ENCODE assay signal across 20 cellular contexts in genomic region chr7:6542368-6542767, GRCh38. TPM values are rescaled to one million over a fixed set of nuclear protein-coding genes. Genes with fewer than 3 reads are reported as not detected.
DNase-seq lines count a peak whose midpoint lies in the region; ATAC-seq, FAIRE-seq and TF ChIP-seq lines count a peak whose summit lies in the region.
"Had no signal": no experiment of that assay in that cellular context is flagged by ENCODE, and none has a peak within 500 bp of the region (broad histone marks: within the 10 kb centered on the region; RNA-seq: fewer than 3 reads in every experiment).

No MANE protein-coding gene starts in this region.

- no peak for FAIRE-seq in HepG2 (lab: Jason Lieb, UNC)
- FAIRE-seq in K562 (lab: Jason Lieb, UNC), result no peak
- FAIRE-seq: A549, D721Med, G401.6, GM12891 had no signal

- H3K27me3 ChIP-seq in HepG2 (ENCODE audit: control insufficient read depth in 1 of 2, insufficient read depth in 2 of 2, low read length in 2 of 2) (peaks cover 0 to 4% of the 10 kb centered on the region in 2 experiments; a peak in 2 of 5 replicates), right lobe of liver (no peaks in the 10 kb centered on the region), K562 (ENCODE audit: control insufficient read depth in 2 of 2, insufficient read depth in 2 of 2, low read length in 2 of 2) (peaks cover 5 to 42% of the 10 kb centered on the region in 2 experiments; a peak in 4 of 5 replicates)

- peaks cover 38% of the 10 kb centered on the region for H3K4me1 ChIP-seq in HepG2 (ENCODE audit: insufficient read depth, low read length)
- H3K4me1 ChIP-seq in right lobe of liver, result no peaks in the 10 kb centered on the region
- no peaks in the 10 kb centered on the region for H3K4me1 ChIP-seq in HEK293 (ENCODE audit: control insufficient read depth, insufficient read depth, low read length)
- peaks cover 0 to 4% of the 10 kb centered on the region in 2 experiments; a peak in 2 of 5 replicates for H3K4me1 ChIP-seq in K562 (replicated peaks in 1 of 2; ENCODE audit: control insufficient read depth in 2 of 2, insufficient read depth in 2 of 2, low read length in 2 of 2)
- H3K4me1 ChIP-seq: A549, Caco-2 had no signal

- WGBS in HepG2 (ENCODE audit: low lambda C conversion rate), result 36% methylated on average over 1 of the region's 1 CpG
- WGBS in right lobe of liver (ENCODE audit: insufficient coverage, low coverage, low lambda C conversion rate, missing lambda C conversion rate), result 70% methylated on average over 1 of the region's 1 CpG
- 0% methylated on average over 1 of the region's 1 CpG for WGBS in K562 (ENCODE audit: insufficient coverage, low coverage, missing lambda C conversion rate)

- H3K9me3 ChIP-seq in HepG2 (ENCODE audit: low read length) (no peaks in the 10 kb centered on the region), right lobe of liver (no peaks in the 10 kb centered on the region), HEK293 (ENCODE audit: control insufficient read depth, insufficient read depth, low read depth, low read length) (no peaks in the 10 kb centered on the region), K562 (replicated peaks; ENCODE audit: control insufficient read depth, insufficient read depth, low read depth, low read length) (no peaks in the 10 kb centered on the region)
- H3K9me3 ChIP-seq: A549, Caco-2 had no signal

- H2AFZ ChIP-seq in HepG2 (ENCODE audit: low read length), result no peak overlapping the region
- H2AFZ ChIP-seq in K562 (ENCODE audit: low read depth, low read length), result no peak overlapping the region

- H3K4me3 ChIP-seq in HepG2 (replicated peaks in 1 of 3; ENCODE audit: insufficient read depth in 1 of 3, low read depth in 2 of 3, low read length in 3 of 3) (0 out of 6 replicates have a peak overlapping the region, but pooled peaks of 1 of the 3 experiments have one; percentile 4), right lobe of liver (no peak overlapping the region), HEK293 (ENCODE audit: low read depth, low read length) (no peak overlapping the region), K562 (no peak overlapping the region)
- H3K4me3 ChIP-seq: A549 had no signal

- TF ChIP-seq EP300 in HepG2 (IDR thresholded peaks at IDR 0.05; ENCODE audit: low read depth in 2 of 2, low read length in 2 of 2) (no peak), HepG2 (CRISPR knock-in tag; IDR thresholded peaks at IDR 0.05; ENCODE audit: borderline replicate concordance) (no peak), K562 (IDR thresholded peaks at IDR 0.05; ENCODE audit: low read length) (no peak)

- no peak for DNase-seq in HepG2 (ENCODE audit: low spot score)
- no peak for DNase-seq in right lobe of liver
- DNase-seq in K562 (ENCODE audit: extremely low read depth in 1 of 4, low spot score in 3 of 4), result no peak
- no peak for DNase-seq in NCI-H1436 (lab: John Stamatoyannopoulos, UW)
- DNase-seq: AML-193; Caco-2; Calu3; CD4-positive, alpha-beta T cell; CD8-positive, alpha-beta T cell; DMS79 treated with DMSO at 0.1 percent for 48 hours; GF-D8 had no signal

- no peak for TF ChIP-seq RAD21 in HepG2 (CRISPR knock-in tag; IDR thresholded peaks at IDR 0.05)
- no peak for TF ChIP-seq RAD21 in K562 (CRISPR knock-in tag; conservative IDR thresholded peaks at IDR 0.05 in 1 of 2, IDR thresholded peaks at IDR 0.05 in 1 of 2)

- H3K9ac ChIP-seq in HepG2 (ENCODE audit: insufficient read depth, low read depth, low read length), result no peak overlapping the region
- H3K9ac ChIP-seq in K562 (ENCODE audit: insufficient read depth in 1 of 2, low read depth in 2 of 2, low read length in 2 of 2), result no peak overlapping the region

- ATAC-seq in HepG2 (no peak), right lobe of liver (no peak), K562 (no peak), GM18517 (IDR thresholded peaks at IDR 0.05; ENCODE audit: unreplicated experiment) (no peak)
- ATAC-seq: CD8-positive, alpha-beta T cell had no signal

- TF ChIP-seq POLR2A in HepG2 (IDR thresholded peaks at IDR 0.05; ENCODE audit: insufficient read depth in 1 of 2, low read depth in 2 of 2, low read length in 2 of 2) (no peak), right lobe of liver (IDR thresholded peaks at IDR 0.05) (no peak), K562 (conservative IDR thresholded peaks at IDR 0.05) (no peak)

- intact Hi-C loops in HepG2 (cut with micrococcal nuclease; ENCODE audit: unreplicated experiment), result no loop called here
- intact Hi-C loops in right lobe of liver (cut with DNase I), result no loop called here
- intact Hi-C loops in K562 (cut with micrococcal nuclease), result no loop called here

- H3K79me2 ChIP-seq in HepG2 (ENCODE audit: insufficient read depth, low read length), result no peaks in the 10 kb centered on the region
- H3K79me2 ChIP-seq in K562 (ENCODE audit: control insufficient read depth, insufficient read depth, low read length), result no peaks in the 10 kb centered on the region

- CTCF ChIA-PET in HepG2 (lab: Yijun Ruan, JAX; ENCODE audit: low intra/inter-chr PET ratio, low total read pairs), result no interaction called here
- CTCF ChIA-PET in HEK293 (lab: Yijun Ruan, JAX), result interaction anchor here (0.6 to 0.7 kb wide), 2 partner anchors 382 to 703 kb away, joined by 3 to 5 read pairs; no protein-coding TSS in a partner anchor
- CTCF ChIA-PET in K562 (lab: Yijun Ruan, JAX; ENCODE audit: low intra/inter-chr PET ratio), result no interaction called here

- H3K4me2 ChIP-seq in HepG2 (ENCODE audit: low read depth, low read length), result 0 out of 2 replicates have a peak overlapping the region, but pooled peaks have one; percentile 48
- no peak overlapping the region for H3K4me2 ChIP-seq in K562 (ENCODE audit: insufficient read depth, low read length)
- H3K4me2 ChIP-seq: A549 had no signal

- H3K36me3 ChIP-seq in HepG2 (replicated peaks in 1 of 2; ENCODE audit: control insufficient read depth in 1 of 2, insufficient read depth in 2 of 2, low read length in 2 of 2), result no peaks in the 10 kb centered on the region
- no peaks in the 10 kb centered on the region for H3K36me3 ChIP-seq in right lobe of liver
- H3K36me3 ChIP-seq in HEK293 (ENCODE audit: control insufficient read depth in 2 of 2, insufficient read depth in 1 of 2, low read length in 2 of 2), result no peaks in the 10 kb centered on the region
- no peaks in the 10 kb centered on the region for H3K36me3 ChIP-seq in K562 (ENCODE audit: control insufficient read depth, insufficient read depth, low read length)

- no TSS peak for BruUV-seq in HepG2 (replicated peaks; lab: Mats Ljungman, UMichigan)
- BruUV-seq in K562 (replicated peaks; lab: Mats Ljungman, UMichigan), result no TSS peak

- TF ChIP-seq CTCF in HepG2 (CRISPR knock-in tag; IDR thresholded peaks at IDR 0.05), result no peak
- no peak for TF ChIP-seq CTCF in right lobe of liver (IDR thresholded peaks at IDR 0.05)
- TF ChIP-seq CTCF in HEK293 (tag by site-specific recombination; IDR thresholded peaks at IDR 0.05), result no peak
- TF ChIP-seq CTCF in K562 (IDR thresholded peaks at IDR 0.05 in 2 of 3, conservative IDR thresholded peaks at IDR 0.05 in 1 of 3; ENCODE audit: insufficient read depth in 2 of 3, low read depth in 1 of 3, low read length in 3 of 3), result no peak

- POLR2A ChIA-PET in HepG2 (lab: Yijun Ruan, JAX), result no interaction called here
- POLR2A ChIA-PET in HEK293 (lab: Yijun Ruan, JAX), result no interaction called here
- POLR2A ChIA-PET in K562 (lab: Yijun Ruan, JAX), result no interaction called here

- in situ Hi-C loops in HepG2 (cut with HindIII; ENCODE audit: extremely low pct_ligation_motif_present, low pct_unique_long_range_greater_than_20kb) (no loop called here), K562 (cut with MboI) (no loop called here)

- H3K27ac ChIP-seq in HepG2 (ENCODE audit: extremely low read length, insufficient read depth, low read length) (no peak overlapping the region), right lobe of liver (no peak overlapping the region), HEK293 (ENCODE audit: extremely low read depth, low read depth, low read length) (no peak overlapping the region), K562 (ENCODE audit: extremely low read depth, low read depth, low read length) (no peak overlapping the region)
- H3K27ac ChIP-seq: 22Rv1, A549, C4-2B had no signal

- H4K20me1 ChIP-seq in HepG2 (ENCODE audit: insufficient read depth, low read length), result no peaks in the 10 kb centered on the region
- no peaks in the 10 kb centered on the region; the same call in 1 of the 2 replicates for H4K20me1 ChIP-seq in K562 (replicated peaks; ENCODE audit: control insufficient read depth, insufficient read depth, low read length)

- H3K9me1 ChIP-seq in K562 (ENCODE audit: control insufficient read depth, insufficient read depth, low read length), result peaks cover 3% of the 10 kb centered on the region

RNA-seq across cellular contexts. Expression of gene GRID2IP, which starts 8.9 kb away (rescaled TPM):
- total RNA-seq in HepG2 (2016; rRNA removed; fragmentation: Illumina TruSeq; extraction: Trizol) (not detected in 2 replicates), right lobe of liver (under 1 TPM in 2 of 6 experiments, not detected in 4; 0.05 to 0.07 TPM), K562 (2014; rRNA removed) (not detected in 2 replicates), K562 (2014; rRNA removed; fragmentation: Illumina TruSeq; extraction: Trizol) (not detected in 2 replicates), K562 (2015; rRNA removed; fragmentation: Illumina TruSeq; extraction: Trizol) (not detected in 2 replicates), K562 (2021) (not detected in 2 replicates)
- not detected in 2 replicates for total RNA-seq in HepG2 (2016; cell fraction: cytosol; rRNA removed; fragmentation: Illumina TruSeq; extraction: Trizol; ENCODE audit: low read depth)
- total RNA-seq in HepG2 (2016; cell fraction: insoluble cytoplasmic fraction; rRNA removed; fragmentation: Illumina TruSeq; extraction: Trizol), result 0.04 TPM in 1 of 2 replicates, not detected in the other
- not detected in 2 replicates for total RNA-seq in HepG2 (2016; cell fraction: membrane; rRNA removed; fragmentation: Illumina TruSeq; extraction: Trizol)
- not detected in 2 replicates for total RNA-seq in HepG2 (2016; cell fraction: nucleus; rRNA removed; fragmentation: Illumina TruSeq; extraction: Trizol)
- polyA plus RNA-seq in HepG2 (2011; rRNA removed) (0.03 TPM in 1 of 2 replicates, not detected in the other), K562 (2011; rRNA removed) (not detected in 2 replicates), K562 (2014; fragmentation: Illumina TruSeq; extraction: Trizol) (not detected in 2 replicates), K562 (2014; fragmentation: Nextera tagmentation; extraction: Ambion mirVana) (not detected), K562 (2014; rRNA removed) (not detected in 2 replicates)
- 0.01 TPM in 1 of 2 replicates, not detected in the other for polyA plus RNA-seq in HepG2 (2011; cell fraction: cytosol; rRNA removed)
- polyA plus RNA-seq in HepG2 (2011; cell fraction: nucleus; rRNA removed), result 0.27 and 0.42 TPM in 2 replicates
- polyA plus RNA-seq in HepG2 (2012), result not detected in 2 replicates
- not detected in 2 replicates for polyA plus RNA-seq in HepG2 (2016; cell fraction: cytosol; fragmentation: Illumina TruSeq; extraction: Trizol; ENCODE audit: low read depth)
- polyA plus RNA-seq in HepG2 (2016; cell fraction: insoluble cytoplasmic fraction; fragmentation: Illumina TruSeq; extraction: Trizol; ENCODE audit: low read depth), result not detected in 2 replicates
- not detected in 2 replicates for polyA plus RNA-seq in HepG2 (2016; cell fraction: membrane; fragmentation: Illumina TruSeq; extraction: Trizol; ENCODE audit: low read depth)
- polyA plus RNA-seq in HepG2 (2016; cell fraction: nucleus; fragmentation: Illumina TruSeq; extraction: Trizol; ENCODE audit: insufficient read depth, low read depth), result not detected in 2 replicates
- 0.20 TPM in 1 of 2 replicates, not detected in the other for polyA minus RNA-seq in HepG2 (2011; rRNA and poly(A)+ RNA removed; ENCODE audit: low replicate concordance)
- not detected in 2 replicates for polyA minus RNA-seq in HepG2 (2011; cell fraction: cytosol; rRNA and poly(A)+ RNA removed)
- 0.13 and 0.25 TPM in 2 replicates for polyA minus RNA-seq in HepG2 (2011; cell fraction: nucleus; rRNA and poly(A)+ RNA removed)
- total RNA-seq in K562 (2011; cell fraction: chromatin; rRNA removed; ENCODE audit: low replicate concordance), result 0.09 TPM in 1 of 2 replicates, not detected in the other
- total RNA-seq in K562 (2011; cell fraction: nucleolus; rRNA removed), result not detected in 2 replicates
- total RNA-seq in K562 (2011; cell fraction: nucleoplasm; rRNA removed), result not detected in 2 replicates
- polyA plus RNA-seq in K562 (2011; cell fraction: cytosol; rRNA removed), result not detected in 2 replicates
- polyA plus RNA-seq in K562 (2011; cell fraction: nucleus; rRNA removed), result not detected in 2 replicates
- not detected in 2 replicates for polyA plus RNA-seq in K562 (2012)
- not detected in 2 replicates for polyA minus RNA-seq in K562 (2011; rRNA and poly(A)+ RNA removed)
- not detected in 2 replicates for polyA minus RNA-seq in K562 (2011; cell fraction: cytosol; rRNA and poly(A)+ RNA removed)
- polyA minus RNA-seq in K562 (2011; cell fraction: nucleus; rRNA and poly(A)+ RNA removed), result not detected in 2 replicates
- polyA plus RNA-seq: A549, BJ had no signal

RNA-seq across cellular contexts. Expression of gene ZDHHC4, which starts 34.9 kb away (rescaled TPM):
- total RNA-seq in HepG2 (2016; rRNA removed; fragmentation: Illumina TruSeq; extraction: Trizol), result 65.4 and 83.2 TPM in 2 replicates
- 226 and 246 TPM in 2 replicates for total RNA-seq in HepG2 (2016; cell fraction: cytosol; rRNA removed; fragmentation: Illumina TruSeq; extraction: Trizol; ENCODE audit: low read depth)
- total RNA-seq in HepG2 (2016; cell fraction: insoluble cytoplasmic fraction; rRNA removed; fragmentation: Illumina TruSeq; extraction: Trizol), result 68.5 and 81.1 TPM in 2 replicates
- total RNA-seq in HepG2 (2016; cell fraction: membrane; rRNA removed; fragmentation: Illumina TruSeq; extraction: Trizol), result 224 and 257 TPM in 2 replicates
- 64.6 and 66.3 TPM in 2 replicates for total RNA-seq in HepG2 (2016; cell fraction: nucleus; rRNA removed; fragmentation: Illumina TruSeq; extraction: Trizol)
- 164 and 188 TPM in 2 replicates for polyA plus RNA-seq in HepG2 (2011; rRNA removed)
- 211 and 259 TPM in 2 replicates for polyA plus RNA-seq in HepG2 (2011; cell fraction: cytosol; rRNA removed)
- polyA plus RNA-seq in HepG2 (2011; cell fraction: nucleus; rRNA removed), result 123 and 147 TPM in 2 replicates
- 113 and 117 TPM in 2 replicates for polyA plus RNA-seq in HepG2 (2012)
- polyA plus RNA-seq in HepG2 (2016; cell fraction: cytosol; fragmentation: Illumina TruSeq; extraction: Trizol; ENCODE audit: low read depth), result 267 and 344 TPM in 2 replicates
- polyA plus RNA-seq in HepG2 (2016; cell fraction: insoluble cytoplasmic fraction; fragmentation: Illumina TruSeq; extraction: Trizol; ENCODE audit: low read depth), result 67.4 and 79.0 TPM in 2 replicates
- polyA plus RNA-seq in HepG2 (2016; cell fraction: membrane; fragmentation: Illumina TruSeq; extraction: Trizol; ENCODE audit: low read depth), result 232 and 277 TPM in 2 replicates
- 95.8 and 95.9 TPM in 2 replicates for polyA plus RNA-seq in HepG2 (2016; cell fraction: nucleus; fragmentation: Illumina TruSeq; extraction: Trizol; ENCODE audit: insufficient read depth, low read depth)
- 201 and 369 TPM in 2 replicates for polyA minus RNA-seq in HepG2 (2011; rRNA and poly(A)+ RNA removed; ENCODE audit: low replicate concordance)
- polyA minus RNA-seq in HepG2 (2011; cell fraction: cytosol; rRNA and poly(A)+ RNA removed), result 60.4 and 76.0 TPM in 2 replicates
- 68.5 and 88.6 TPM in 2 replicates for polyA minus RNA-seq in HepG2 (2011; cell fraction: nucleus; rRNA and poly(A)+ RNA removed)
- 10 to 100 TPM; 27.9 to 48.5 (median 36.9) TPM for total RNA-seq in right lobe of liver
- total RNA-seq in K562 (2011; cell fraction: chromatin; rRNA removed; ENCODE audit: low replicate concordance), result 108 and 190 TPM in 2 replicates
- 140 and 154 TPM in 2 replicates for total RNA-seq in K562 (2011; cell fraction: nucleolus; rRNA removed)
- total RNA-seq in K562 (2011; cell fraction: nucleoplasm; rRNA removed), result 158 and 180 TPM in 2 replicates
- 33.4 and 44.9 TPM in 2 replicates for total RNA-seq in K562 (2014; rRNA removed)
- total RNA-seq in K562 (2014; rRNA removed; fragmentation: Illumina TruSeq; extraction: Trizol), result 58.3 and 59.1 TPM in 2 replicates
- total RNA-seq in K562 (2015; rRNA removed; fragmentation: Illumina TruSeq; extraction: Trizol), result 53.5 and 53.8 TPM in 2 replicates
- 54.1 and 58.7 TPM in 2 replicates for total RNA-seq in K562 (2021)
- 106 and 124 TPM in 2 replicates for polyA plus RNA-seq in K562 (2011; rRNA removed)
- polyA plus RNA-seq in K562 (2011; cell fraction: cytosol; rRNA removed), result 175 and 252 TPM in 2 replicates
- 125 and 165 TPM in 2 replicates for polyA plus RNA-seq in K562 (2011; cell fraction: nucleus; rRNA removed)
- polyA plus RNA-seq in K562 (2012), result 55.6 and 112 TPM in 2 replicates
- polyA plus RNA-seq in K562 (2014; fragmentation: Illumina TruSeq; extraction: Trizol), result 64.3 and 71.1 TPM in 2 replicates
- 10 to 100 TPM; 58.9 to 77.0 TPM for polyA plus RNA-seq in K562 (2014; fragmentation: Nextera tagmentation; extraction: Ambion mirVana)
- polyA plus RNA-seq in K562 (2014; rRNA removed), result 52.5 and 60.4 TPM in 2 replicates
- 185 and 193 TPM in 2 replicates for polyA minus RNA-seq in K562 (2011; rRNA and poly(A)+ RNA removed)
- 41.9 and 55.5 TPM in 2 replicates for polyA minus RNA-seq in K562 (2011; cell fraction: cytosol; rRNA and poly(A)+ RNA removed)
- 36.5 and 65.0 TPM in 2 replicates for polyA minus RNA-seq in K562 (2011; cell fraction: nucleus; rRNA and poly(A)+ RNA removed)

RNA-seq across cellular contexts. Expression of gene INTS15, which starts 47.5 kb away (rescaled TPM):
- 8.7 and 16.3 TPM in 2 replicates for total RNA-seq in HepG2 (2016; rRNA removed; fragmentation: Illumina TruSeq; extraction: Trizol)
- 6.0 and 7.2 TPM in 2 replicates for total RNA-seq in HepG2 (2016; cell fraction: cytosol; rRNA removed; fragmentation: Illumina TruSeq; extraction: Trizol; ENCODE audit: low read depth)
- total RNA-seq in HepG2 (2016; cell fraction: insoluble cytoplasmic fraction; rRNA removed; fragmentation: Illumina TruSeq; extraction: Trizol), result 9.9 and 14.0 TPM in 2 replicates
- 11.2 and 14.4 TPM in 2 replicates for total RNA-seq in HepG2 (2016; cell fraction: membrane; rRNA removed; fragmentation: Illumina TruSeq; extraction: Trizol)
- 11.9 and 12.9 TPM in 2 replicates for total RNA-seq in HepG2 (2016; cell fraction: nucleus; rRNA removed; fragmentation: Illumina TruSeq; extraction: Trizol)
- polyA plus RNA-seq in HepG2 (2011; rRNA removed), result 23.3 and 25.7 TPM in 2 replicates
- 20.5 and 21.6 TPM in 2 replicates for polyA plus RNA-seq in HepG2 (2011; cell fraction: cytosol; rRNA removed)
- 35.7 and 36.4 TPM in 2 replicates for polyA plus RNA-seq in HepG2 (2011; cell fraction: nucleus; rRNA removed)
- 15.0 and 22.4 TPM in 2 replicates for polyA plus RNA-seq in HepG2 (2012)
- polyA plus RNA-seq in HepG2 (2016; cell fraction: cytosol; fragmentation: Illumina TruSeq; extraction: Trizol; ENCODE audit: low read depth), result 8.3 and 10.5 TPM in 2 replicates
- polyA plus RNA-seq in HepG2 (2016; cell fraction: insoluble cytoplasmic fraction; fragmentation: Illumina TruSeq; extraction: Trizol; ENCODE audit: low read depth), result 14.6 and 18.9 TPM in 2 replicates
- polyA plus RNA-seq in HepG2 (2016; cell fraction: membrane; fragmentation: Illumina TruSeq; extraction: Trizol; ENCODE audit: low read depth), result 17.1 and 18.2 TPM in 2 replicates
- polyA plus RNA-seq in HepG2 (2016; cell fraction: nucleus; fragmentation: Illumina TruSeq; extraction: Trizol; ENCODE audit: insufficient read depth, low read depth), result 25.3 and 31.3 TPM in 2 replicates
- 22.2 and 22.4 TPM in 2 replicates for polyA minus RNA-seq in HepG2 (2011; rRNA and poly(A)+ RNA removed; ENCODE audit: low replicate concordance)
- polyA minus RNA-seq in HepG2 (2011; cell fraction: cytosol; rRNA and poly(A)+ RNA removed), result 9.6 and 10.0 TPM in 2 replicates
- 11.3 and 12.3 TPM in 2 replicates for polyA minus RNA-seq in HepG2 (2011; cell fraction: nucleus; rRNA and poly(A)+ RNA removed)
- total RNA-seq in right lobe of liver, result 10 to 100 TPM; 10.2 to 16.6 (median 14.0) TPM
- 27.7 and 71.3 TPM in 2 replicates for total RNA-seq in K562 (2011; cell fraction: chromatin; rRNA removed; ENCODE audit: low replicate concordance)
- total RNA-seq in K562 (2011; cell fraction: nucleolus; rRNA removed), result 41.2 and 44.5 TPM in 2 replicates
- 27.3 and 28.3 TPM in 2 replicates for total RNA-seq in K562 (2011; cell fraction: nucleoplasm; rRNA removed)
- total RNA-seq in K562 (2014; rRNA removed), result 12.6 and 21.2 TPM in 2 replicates
- 8.3 and 8.4 TPM in 2 replicates for total RNA-seq in K562 (2014; rRNA removed; fragmentation: Illumina TruSeq; extraction: Trizol)
- 10.3 and 10.9 TPM in 2 replicates for total RNA-seq in K562 (2015; rRNA removed; fragmentation: Illumina TruSeq; extraction: Trizol)
- total RNA-seq in K562 (2021), result 23.5 and 24.6 TPM in 2 replicates
- polyA plus RNA-seq in K562 (2011; rRNA removed), result 11.6 and 17.2 TPM in 2 replicates
- polyA plus RNA-seq in K562 (2011; cell fraction: cytosol; rRNA removed), result 17.0 and 23.4 TPM in 2 replicates
- polyA plus RNA-seq in K562 (2011; cell fraction: nucleus; rRNA removed), result 20.9 and 27.8 TPM in 2 replicates
- polyA plus RNA-seq in K562 (2012), result 21.6 and 35.8 TPM in 2 replicates
- polyA plus RNA-seq in K562 (2014; fragmentation: Illumina TruSeq; extraction: Trizol), result 26.4 and 28.9 TPM in 2 replicates
- polyA plus RNA-seq in K562 (2014; fragmentation: Nextera tagmentation; extraction: Ambion mirVana), result under 1 TPM; 0.52 to 0.57 TPM
- 16.8 and 17.9 TPM in 2 replicates for polyA plus RNA-seq in K562 (2014; rRNA removed)
- 7.0 and 7.2 TPM in 2 replicates for polyA minus RNA-seq in K562 (2011; rRNA and poly(A)+ RNA removed)
- polyA minus RNA-seq in K562 (2011; cell fraction: cytosol; rRNA and poly(A)+ RNA removed), result 8.8 and 11.4 TPM in 2 replicates
- polyA minus RNA-seq in K562 (2011; cell fraction: nucleus; rRNA and poly(A)+ RNA removed), result 8.8 and 8.9 TPM in 2 replicates

RNA-seq across cellular contexts. Expression of gene KDELR2, which starts 58.4 kb away (rescaled TPM):
- total RNA-seq in HepG2 (2016; rRNA removed; fragmentation: Illumina TruSeq; extraction: Trizol) (118 and 194 TPM in 2 replicates), right lobe of liver (100 to 1,000 TPM; 134 to 207 (median 144) TPM), K562 (2014; rRNA removed) (40.5 and 58.3 TPM in 2 replicates), K562 (2014; rRNA removed; fragmentation: Illumina TruSeq; extraction: Trizol) (80.3 and 80.4 TPM in 2 replicates), K562 (2015; rRNA removed; fragmentation: Illumina TruSeq; extraction: Trizol) (61.2 and 67.6 TPM in 2 replicates), K562 (2021) (111 and 113 TPM in 2 replicates)
- total RNA-seq in HepG2 (2016; cell fraction: cytosol; rRNA removed; fragmentation: Illumina TruSeq; extraction: Trizol; ENCODE audit: low read depth), result 89.6 and 109 TPM in 2 replicates
- 120 and 181 TPM in 2 replicates for total RNA-seq in HepG2 (2016; cell fraction: insoluble cytoplasmic fraction; rRNA removed; fragmentation: Illumina TruSeq; extraction: Trizol)
- 185 and 203 TPM in 2 replicates for total RNA-seq in HepG2 (2016; cell fraction: membrane; rRNA removed; fragmentation: Illumina TruSeq; extraction: Trizol)
- total RNA-seq in HepG2 (2016; cell fraction: nucleus; rRNA removed; fragmentation: Illumina TruSeq; extraction: Trizol), result 159 and 179 TPM in 2 replicates
- polyA plus RNA-seq in HepG2 (2011; rRNA removed) (167 and 220 TPM in 2 replicates), K562 (2011; rRNA removed) (121 and 166 TPM in 2 replicates), K562 (2014; fragmentation: Illumina TruSeq; extraction: Trizol) (69.8 and 75.3 TPM in 2 replicates), K562 (2014; fragmentation: Nextera tagmentation; extraction: Ambion mirVana) (10 to 100 TPM; 27.4 to 27.9 TPM), K562 (2014; rRNA removed) (51.3 and 67.0 TPM in 2 replicates)
- 151 and 187 TPM in 2 replicates for polyA plus RNA-seq in HepG2 (2011; cell fraction: cytosol; rRNA removed)
- polyA plus RNA-seq in HepG2 (2011; cell fraction: nucleus; rRNA removed), result 68.9 and 73.8 TPM in 2 replicates
- polyA plus RNA-seq in HepG2 (2012), result 149 and 242 TPM in 2 replicates
- 230 and 315 TPM in 2 replicates for polyA plus RNA-seq in HepG2 (2016; cell fraction: cytosol; fragmentation: Illumina TruSeq; extraction: Trizol; ENCODE audit: low read depth)
- polyA plus RNA-seq in HepG2 (2016; cell fraction: insoluble cytoplasmic fraction; fragmentation: Illumina TruSeq; extraction: Trizol; ENCODE audit: low read depth), result 186 and 202 TPM in 2 replicates
- 266 and 311 TPM in 2 replicates for polyA plus RNA-seq in HepG2 (2016; cell fraction: membrane; fragmentation: Illumina TruSeq; extraction: Trizol; ENCODE audit: low read depth)
- 443 and 455 TPM in 2 replicates for polyA plus RNA-seq in HepG2 (2016; cell fraction: nucleus; fragmentation: Illumina TruSeq; extraction: Trizol; ENCODE audit: insufficient read depth, low read depth)
- 133 and 182 TPM in 2 replicates for polyA minus RNA-seq in HepG2 (2011; rRNA and poly(A)+ RNA removed; ENCODE audit: low replicate concordance)
- polyA minus RNA-seq in HepG2 (2011; cell fraction: cytosol; rRNA and poly(A)+ RNA removed), result 108 and 113 TPM in 2 replicates
- 69.6 and 80.1 TPM in 2 replicates for polyA minus RNA-seq in HepG2 (2011; cell fraction: nucleus; rRNA and poly(A)+ RNA removed)
- 94.9 and 147 TPM in 2 replicates for total RNA-seq in K562 (2011; cell fraction: chromatin; rRNA removed; ENCODE audit: low replicate concordance)
- total RNA-seq in K562 (2011; cell fraction: nucleolus; rRNA removed), result 95.4 and 110 TPM in 2 replicates
- total RNA-seq in K562 (2011; cell fraction: nucleoplasm; rRNA removed), result 163 and 235 TPM in 2 replicates
- 75.6 and 141 TPM in 2 replicates for polyA plus RNA-seq in K562 (2011; cell fraction: cytosol; rRNA removed)
- 37.8 and 76.5 TPM in 2 replicates for polyA plus RNA-seq in K562 (2011; cell fraction: nucleus; rRNA removed)
- polyA plus RNA-seq in K562 (2012), result 65.3 and 95.8 TPM in 2 replicates
- polyA minus RNA-seq in K562 (2011; rRNA and poly(A)+ RNA removed), result 88.6 and 117 TPM in 2 replicates
- 54.8 and 56.9 TPM in 2 replicates for polyA minus RNA-seq in K562 (2011; cell fraction: cytosol; rRNA and poly(A)+ RNA removed)
- polyA minus RNA-seq in K562 (2011; cell fraction: nucleus; rRNA and poly(A)+ RNA removed), result 15.2 and 34.5 TPM in 2 replicates

Comparison
In these comparisons a context has a peak if more than half of its experiments do, and no peak if none do; other contexts are left out.
1. Of the 241 proteins assayed by ChIP-seq in both HepG2 and K562: peak only in HepG2: none; only in K562: none; in both: ZNF121; in neither: 240.